13 cellular contexts compared by ENCODE assay signal in the genomic region with DNA sequence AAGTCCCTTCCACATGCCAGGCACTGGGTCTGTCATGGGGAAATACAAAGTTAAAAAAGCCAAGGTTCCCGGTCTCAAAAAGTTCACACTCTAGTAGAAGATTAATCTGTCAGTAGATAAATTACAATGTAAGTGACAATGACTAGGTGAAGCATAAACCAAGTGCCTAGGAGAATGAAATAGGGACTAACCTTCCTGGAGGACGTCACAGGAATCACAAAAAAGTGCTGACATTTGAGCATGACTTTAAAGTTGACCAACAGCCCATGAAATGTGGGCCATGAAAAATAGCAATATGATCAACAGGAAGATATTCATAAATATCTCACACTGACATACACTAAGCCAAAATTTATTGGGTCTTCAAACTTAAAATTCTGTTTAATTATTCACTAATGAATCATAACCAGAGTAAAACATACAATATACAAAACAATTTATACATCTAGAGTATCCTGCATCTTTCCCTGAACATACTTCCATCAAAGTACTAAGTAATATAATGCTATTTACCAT. TPM values are rescaled to one million over a fixed set of nuclear protein-coding genes. Genes with fewer than 3 reads are reported as not detected.
DNase-seq lines count a peak whose midpoint lies in the region; ATAC-seq, FAIRE-seq and TF ChIP-seq lines count a peak whose summit lies in the region.
"Had no signal": no experiment of that assay in that cellular context is flagged by ENCODE, and none has a peak within 500 bp of the region (broad histone marks: within the 10 kb centered on the region; RNA-seq: fewer than 3 reads in every experiment).

No MANE protein-coding gene starts in this region.

- peak; percentile 48 for FAIRE-seq in GM12891 (lab: Jason Lieb, UNC)

- intact Hi-C loops in activated T-helper 1 cell treated with anti-CD3 and anti-CD28 coated beads, Interleukin-12 subunit alpha, Interleukin-12 subunit beta, Interleukin-2, Interleukin-4 antibody, amounts not matched to agents 30 ng/mL and 10 ng/mL and 1 ng/mL, durations not matched to agents 14 hours and 24 hours and 36 hours (cut with micrococcal nuclease), result no loop called here
- intact Hi-C loops in natural killer cell (cut with micrococcal nuclease), result no loop called here

- H3K27me3 Mint-ChIP-seq in activated T-helper 1 cell treated with anti-CD3 and anti-CD28 coated beads, Interleukin-12 subunit alpha, Interleukin-12 subunit beta, Interleukin-2, Interleukin-4 antibody, amounts not matched to agents 30 ng/mL and 10 ng/mL and 1 ng/mL, durations not matched to agents 14 hours and 24 hours and 36 hours (ENCODE audit: insufficient read depth), result no peaks in the 10 kb centered on the region
- H3K27me3 Mint-ChIP-seq in natural killer cell (ENCODE audit: low read depth in 2 of 2), result no peaks in the 10 kb centered on the region

- peaks cover 35% of the 10 kb centered on the region for H3K36me3 Mint-ChIP-seq in activated T-helper 1 cell treated with anti-CD3 and anti-CD28 coated beads, Interleukin-12 subunit alpha, Interleukin-12 subunit beta, Interleukin-2, Interleukin-4 antibody, amounts not matched to agents 30 ng/mL and 10 ng/mL and 1 ng/mL, durations not matched to agents 14 hours and 24 hours and 36 hours (ENCODE audit: low read depth)
- peaks cover 7% of the 10 kb centered on the region for H3K36me3 Mint-ChIP-seq in natural killer cell

- H3K4me1 Mint-ChIP-seq in activated T-helper 1 cell treated with anti-CD3 and anti-CD28 coated beads, Interleukin-12 subunit alpha, Interleukin-12 subunit beta, Interleukin-2, Interleukin-4 antibody, amounts not matched to agents 30 ng/mL and 10 ng/mL and 1 ng/mL, durations not matched to agents 14 hours and 24 hours and 36 hours (ENCODE audit: low read depth), result peaks cover 26% of the 10 kb centered on the region
- H3K4me1 Mint-ChIP-seq in natural killer cell, result peaks cover 12 to 13% of the 10 kb centered on the region in 2 donors

- TF ChIP-seq CTCF in natural killer cell (IDR thresholded peaks at IDR 0.05), result no peak

- H3K4me3 Mint-ChIP-seq in activated T-helper 1 cell treated with anti-CD3 and anti-CD28 coated beads, Interleukin-12 subunit alpha, Interleukin-12 subunit beta, Interleukin-2, Interleukin-4 antibody, amounts not matched to agents 30 ng/mL and 10 ng/mL and 1 ng/mL, durations not matched to agents 14 hours and 24 hours and 36 hours, result no peak overlapping the region
- peak overlapping the region; percentile 25 for H3K4me3 Mint-ChIP-seq in natural killer cell

- DNase-seq in GM12891 (ENCODE audit: insufficient read length, low spot score), result no peak
- no peak for DNase-seq in activated T-helper 1 cell treated with anti-CD3 and anti-CD28 coated beads, Interleukin-12 subunit alpha, Interleukin-12 subunit beta, Interleukin-2, Interleukin-4 antibody, amounts not matched to agents 30 ng/mL and 10 ng/mL and 1 ng/mL, durations not matched to agents 14 hours and 24 hours and 36 hours (ENCODE audit: low spot score)
- DNase-seq in natural killer cell, result no peak
- no peak for DNase-seq in T-helper 9 cell
- no peak for DNase-seq in HuH-7 (ENCODE audit: low spot score)
- DNase-seq: DMS153, erythroblast, NCI-H2081, retina, T1000, testis had no signal

- H3K27ac Mint-ChIP-seq in activated T-helper 1 cell treated with anti-CD3 and anti-CD28 coated beads, Interleukin-12 subunit alpha, Interleukin-12 subunit beta, Interleukin-2, Interleukin-4 antibody, amounts not matched to agents 30 ng/mL and 10 ng/mL and 1 ng/mL, durations not matched to agents 14 hours and 24 hours and 36 hours, result peak overlapping the region; percentile 3
- peak overlapping the region; percentile 78 to 79 for H3K27ac Mint-ChIP-seq in natural killer cell

- TF ChIP-seq POLR2A in GM12891 (IDR thresholded peaks at IDR 0.05; ENCODE audit: low read depth, low read length), result no peak

- ATAC-seq in GM21786 (IDR thresholded peaks at IDR 0.05; ENCODE audit: unreplicated experiment) (peak; percentile 39), natural killer cell (no peak), HG02938 (IDR thresholded peaks at IDR 0.05; ENCODE audit: unreplicated experiment) (no peak)

- H3K9me3 Mint-ChIP-seq in activated T-helper 1 cell treated with anti-CD3 and anti-CD28 coated beads, Interleukin-12 subunit alpha, Interleukin-12 subunit beta, Interleukin-2, Interleukin-4 antibody, amounts not matched to agents 30 ng/mL and 10 ng/mL and 1 ng/mL, durations not matched to agents 14 hours and 24 hours and 36 hours, result no peaks in the 10 kb centered on the region
- no peaks in the 10 kb centered on the region for H3K9me3 Mint-ChIP-seq in natural killer cell

TF ChIP-seq in GM12891, 5 proteins besides CTCF, POLR2A, EP300 and RAD21:
- TF ChIP-seq TAF1 (IDR thresholded peaks at IDR 0.05; ENCODE audit: low read depth, low read length) (no peak), SPI1 (IDR thresholded peaks at IDR 0.05; ENCODE audit: low read depth, low read length) (no peak), POLR2AphosphoS5 (IDR thresholded peaks at IDR 0.05; ENCODE audit: low read depth, low read length) (no peak), PAX5 (IDR thresholded peaks at IDR 0.05; ENCODE audit: insufficient read depth, low read length, severe bottlenecking) (no peak), POU2F2 (IDR thresholded peaks at IDR 0.05; ENCODE audit: low read depth, low read length) (no peak)
TF ChIP-seq in GM12891: peak in this region for 0.

RNA-seq across cellular contexts. Expression of a gene that starts 20.0 kb away (rescaled TPM):
- polyA plus RNA-seq in GM12891 (2012; ENCODE audit: low read depth, missing spikeins), result 49.3 TPM
- total RNA-seq in activated T-helper 1 cell treated with anti-CD3 and anti-CD28 coated beads, Interleukin-12 subunit alpha, Interleukin-12 subunit beta, Interleukin-2, Interleukin-4 antibody, amounts not matched to agents 30 ng/mL and 10 ng/mL and 1 ng/mL, durations not matched to agents 14 hours and 24 hours and 36 hours, result 99.7 and 105 TPM in 2 replicates
- 10 to 100 TPM; 77.6 to 90.7 (median 89.3) TPM for total RNA-seq in natural killer cell

RNA-seq across cellular contexts. Expression of a gene that starts 34.6 kb away (rescaled TPM):
- 11.4 TPM for polyA plus RNA-seq in GM12891 (2012; ENCODE audit: low read depth, missing spikeins)
- total RNA-seq in activated T-helper 1 cell treated with anti-CD3 and anti-CD28 coated beads, Interleukin-12 subunit alpha, Interleukin-12 subunit beta, Interleukin-2, Interleukin-4 antibody, amounts not matched to agents 30 ng/mL and 10 ng/mL and 1 ng/mL, durations not matched to agents 14 hours and 24 hours and 36 hours, result 22.3 and 23.5 TPM in 2 replicates
- total RNA-seq in natural killer cell, result 10 to 100 TPM; 19.1 to 24.3 (median 23.6) TPM
